Comparison of ENCODE assay signal across 1 cellular context in the genomic region with DNA sequence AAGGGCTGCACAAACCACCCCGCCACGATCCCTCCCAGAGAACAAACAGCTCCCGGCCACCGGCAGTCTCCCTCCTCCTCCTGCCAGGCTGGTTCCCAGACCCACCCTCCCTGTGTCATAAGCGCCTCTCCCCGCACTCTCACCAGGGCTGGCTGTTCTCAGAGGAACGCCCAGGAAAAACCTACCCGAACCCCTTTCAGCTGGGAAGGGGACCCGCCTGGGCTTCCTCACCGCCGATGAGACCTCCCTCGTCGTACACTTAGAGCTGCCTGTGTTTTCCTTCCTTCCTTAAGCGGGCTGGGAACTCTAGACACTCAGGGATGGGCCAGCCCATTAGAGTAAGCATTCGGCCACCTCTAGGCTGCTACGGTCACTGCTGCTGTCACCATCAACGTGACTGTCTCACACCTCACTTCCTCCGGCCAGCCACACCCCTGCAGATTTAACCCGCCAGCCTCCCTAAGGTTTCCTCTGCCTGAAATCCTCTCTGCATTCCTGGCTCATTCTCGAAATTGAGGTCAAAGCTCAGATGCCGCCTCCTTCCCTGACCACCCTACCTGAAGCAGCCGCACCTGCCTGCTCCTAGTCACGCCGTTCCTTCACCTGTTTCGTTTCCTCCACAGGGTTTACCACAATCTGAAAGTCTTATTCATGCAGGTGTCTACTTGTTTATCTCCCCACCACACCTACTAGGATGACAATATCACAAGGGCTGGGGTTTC.
TF ChIP-seq lines count a peak whose summit lies in the region.

No MANE protein-coding gene starts in this region.

TF ChIP-seq in HEK293, 187 proteins besides CTCF, POLR2A, EP300 and RAD21 (continued from another document and continues in another):
- TF ChIP-seq, protein P1, sequence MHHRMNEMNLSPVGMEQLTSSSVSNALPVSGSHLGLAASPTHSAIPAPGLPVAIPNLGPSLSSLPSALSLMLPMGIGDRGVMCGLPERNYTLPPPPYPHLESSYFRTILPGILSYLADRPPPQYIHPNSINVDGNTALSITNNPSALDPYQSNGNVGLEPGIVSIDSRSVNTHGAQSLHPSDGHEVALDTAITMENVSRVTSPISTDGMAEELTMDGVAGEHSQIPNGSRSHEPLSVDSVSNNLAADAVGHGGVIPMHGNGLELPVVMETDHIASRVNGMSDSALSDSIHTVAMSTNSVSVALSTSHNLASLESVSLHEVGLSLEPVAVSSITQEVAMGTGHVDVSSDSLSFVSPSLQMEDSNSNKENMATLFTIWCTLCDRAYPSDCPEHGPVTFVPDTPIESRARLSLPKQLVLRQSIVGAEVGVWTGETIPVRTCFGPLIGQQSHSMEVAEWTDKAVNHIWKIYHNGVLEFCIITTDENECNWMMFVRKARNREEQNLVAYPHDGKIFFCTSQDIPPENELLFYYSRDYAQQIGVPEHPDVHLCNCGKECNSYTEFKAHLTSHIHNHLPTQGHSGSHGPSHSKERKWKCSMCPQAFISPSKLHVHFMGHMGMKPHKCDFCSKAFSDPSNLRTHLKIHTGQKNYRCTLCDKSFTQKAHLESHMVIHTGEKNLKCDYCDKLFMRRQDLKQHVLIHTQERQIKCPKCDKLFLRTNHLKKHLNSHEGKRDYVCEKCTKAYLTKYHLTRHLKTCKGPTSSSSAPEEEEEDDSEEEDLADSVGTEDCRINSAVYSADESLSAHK (tag by site-specific recombination; IDR thresholded peaks at IDR 0.05): no peak
- TF ChIP-seq KLF1 (tag by site-specific recombination; IDR thresholded peaks at IDR 0.05): peak; percentile 89
- TF ChIP-seq ZNF221 (tag by site-specific recombination; IDR thresholded peaks at IDR 0.05; ENCODE audit: borderline replicate concordance): no peak
- no peak for TF ChIP-seq YY1 (tag by site-specific recombination; IDR thresholded peaks at IDR 0.05)
- TF ChIP-seq, protein P2, sequence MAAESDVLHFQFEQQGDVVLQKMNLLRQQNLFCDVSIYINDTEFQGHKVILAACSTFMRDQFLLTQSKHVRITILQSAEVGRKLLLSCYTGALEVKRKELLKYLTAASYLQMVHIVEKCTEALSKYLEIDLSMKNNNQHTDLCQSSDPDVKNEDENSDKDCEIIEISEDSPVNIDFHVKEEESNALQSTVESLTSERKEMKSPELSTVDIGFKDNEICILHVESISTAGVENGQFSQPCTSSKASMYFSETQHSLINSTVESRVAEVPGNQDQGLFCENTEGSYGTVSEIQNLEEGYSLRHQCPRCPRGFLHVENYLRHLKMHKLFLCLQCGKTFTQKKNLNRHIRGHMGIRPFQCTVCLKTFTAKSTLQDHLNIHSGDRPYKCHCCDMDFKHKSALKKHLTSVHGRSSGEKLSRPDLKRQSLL (tag by site-specific recombination; IDR thresholded peaks at IDR 0.05): no peak
- TF ChIP-seq ZNF629 (tag by site-specific recombination; IDR thresholded peaks at IDR 0.05): 0 out of 2 replicates have a peak, but pooled peaks have one; percentile 58
- no peak for TF ChIP-seq ZNF549 (tag by site-specific recombination; IDR thresholded peaks at IDR 0.05)
- TF ChIP-seq ZNF837 (tag by site-specific recombination; IDR thresholded peaks at IDR 0.05): no peak
- TF ChIP-seq, protein P3, sequence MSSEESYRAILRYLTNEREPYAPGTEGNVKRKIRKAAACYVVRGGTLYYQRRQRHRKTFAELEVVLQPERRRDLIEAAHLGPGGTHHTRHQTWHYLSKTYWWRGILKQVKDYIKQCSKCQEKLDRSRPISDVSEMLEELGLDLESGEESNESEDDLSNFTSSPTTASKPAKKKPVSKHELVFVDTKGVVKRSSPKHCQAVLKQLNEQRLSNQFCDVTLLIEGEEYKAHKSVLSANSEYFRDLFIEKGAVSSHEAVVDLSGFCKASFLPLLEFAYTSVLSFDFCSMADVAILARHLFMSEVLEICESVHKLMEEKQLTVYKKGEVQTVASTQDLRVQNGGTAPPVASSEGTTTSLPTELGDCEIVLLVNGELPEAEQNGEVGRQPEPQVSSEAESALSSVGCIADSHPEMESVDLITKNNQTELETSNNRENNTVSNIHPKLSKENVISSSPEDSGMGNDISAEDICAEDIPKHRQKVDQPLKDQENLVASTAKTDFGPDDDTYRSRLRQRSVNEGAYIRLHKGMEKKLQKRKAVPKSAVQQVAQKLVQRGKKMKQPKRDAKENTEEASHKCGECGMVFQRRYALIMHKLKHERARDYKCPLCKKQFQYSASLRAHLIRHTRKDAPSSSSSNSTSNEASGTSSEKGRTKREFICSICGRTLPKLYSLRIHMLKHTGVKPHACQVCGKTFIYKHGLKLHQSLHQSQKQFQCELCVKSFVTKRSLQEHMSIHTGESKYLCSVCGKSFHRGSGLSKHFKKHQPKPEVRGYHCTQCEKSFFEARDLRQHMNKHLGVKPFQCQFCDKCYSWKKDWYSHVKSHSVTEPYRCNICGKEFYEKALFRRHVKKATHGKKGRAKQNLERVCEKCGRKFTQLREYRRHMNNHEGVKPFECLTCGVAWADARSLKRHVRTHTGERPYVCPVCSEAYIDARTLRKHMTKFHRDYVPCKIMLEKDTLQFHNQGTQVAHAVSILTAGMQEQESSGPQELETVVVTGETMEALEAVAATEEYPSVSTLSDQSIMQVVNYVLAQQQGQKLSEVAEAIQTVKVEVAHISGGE (tag by site-specific recombination; conservative IDR thresholded peaks at IDR 0.05; ENCODE audit: low read depth): no peak
- TF ChIP-seq ZNF157 (tag by site-specific recombination; IDR thresholded peaks at IDR 0.05): no peak
- no peak for TF ChIP-seq ZNF416 (tag by site-specific recombination; IDR thresholded peaks at IDR 0.05)
- TF ChIP-seq, protein P4, sequence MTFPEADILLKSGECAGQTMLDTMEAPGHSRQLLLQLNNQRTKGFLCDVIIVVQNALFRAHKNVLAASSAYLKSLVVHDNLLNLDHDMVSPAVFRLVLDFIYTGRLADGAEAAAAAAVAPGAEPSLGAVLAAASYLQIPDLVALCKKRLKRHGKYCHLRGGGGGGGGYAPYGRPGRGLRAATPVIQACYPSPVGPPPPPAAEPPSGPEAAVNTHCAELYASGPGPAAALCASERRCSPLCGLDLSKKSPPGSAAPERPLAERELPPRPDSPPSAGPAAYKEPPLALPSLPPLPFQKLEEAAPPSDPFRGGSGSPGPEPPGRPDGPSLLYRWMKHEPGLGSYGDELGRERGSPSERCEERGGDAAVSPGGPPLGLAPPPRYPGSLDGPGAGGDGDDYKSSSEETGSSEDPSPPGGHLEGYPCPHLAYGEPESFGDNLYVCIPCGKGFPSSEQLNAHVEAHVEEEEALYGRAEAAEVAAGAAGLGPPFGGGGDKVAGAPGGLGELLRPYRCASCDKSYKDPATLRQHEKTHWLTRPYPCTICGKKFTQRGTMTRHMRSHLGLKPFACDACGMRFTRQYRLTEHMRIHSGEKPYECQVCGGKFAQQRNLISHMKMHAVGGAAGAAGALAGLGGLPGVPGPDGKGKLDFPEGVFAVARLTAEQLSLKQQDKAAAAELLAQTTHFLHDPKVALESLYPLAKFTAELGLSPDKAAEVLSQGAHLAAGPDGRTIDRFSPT (tag by site-specific recombination; IDR thresholded peaks at IDR 0.05): no peak
- peak; percentile 89 for TF ChIP-seq GLIS1 (tag by site-specific recombination; IDR thresholded peaks at IDR 0.05)
- TF ChIP-seq ZNF174 (tag by site-specific recombination; IDR thresholded peaks at IDR 0.05): no peak
- no peak for TF ChIP-seq ZNF138 (tag by site-specific recombination; IDR thresholded peaks at IDR 0.05; ENCODE audit: borderline replicate concordance)
- 0 out of 2 replicates have a peak, but pooled peaks have one; percentile 31 for TF ChIP-seq ZBTB17 (tag by site-specific recombination; IDR thresholded peaks at IDR 0.05)
- TF ChIP-seq, protein P5, sequence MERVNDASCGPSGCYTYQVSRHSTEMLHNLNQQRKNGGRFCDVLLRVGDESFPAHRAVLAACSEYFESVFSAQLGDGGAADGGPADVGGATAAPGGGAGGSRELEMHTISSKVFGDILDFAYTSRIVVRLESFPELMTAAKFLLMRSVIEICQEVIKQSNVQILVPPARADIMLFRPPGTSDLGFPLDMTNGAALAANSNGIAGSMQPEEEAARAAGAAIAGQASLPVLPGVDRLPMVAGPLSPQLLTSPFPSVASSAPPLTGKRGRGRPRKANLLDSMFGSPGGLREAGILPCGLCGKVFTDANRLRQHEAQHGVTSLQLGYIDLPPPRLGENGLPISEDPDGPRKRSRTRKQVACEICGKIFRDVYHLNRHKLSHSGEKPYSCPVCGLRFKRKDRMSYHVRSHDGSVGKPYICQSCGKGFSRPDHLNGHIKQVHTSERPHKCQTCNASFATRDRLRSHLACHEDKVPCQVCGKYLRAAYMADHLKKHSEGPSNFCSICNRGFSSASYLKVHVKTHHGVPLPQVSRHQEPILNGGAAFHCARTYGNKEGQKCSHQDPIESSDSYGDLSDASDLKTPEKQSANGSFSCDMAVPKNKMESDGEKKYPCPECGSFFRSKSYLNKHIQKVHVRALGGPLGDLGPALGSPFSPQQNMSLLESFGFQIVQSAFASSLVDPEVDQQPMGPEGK (tag by site-specific recombination; IDR thresholded peaks at IDR 0.05): peak; percentile 20; the same call in 1 of the 2 replicates
- TF ChIP-seq ZNF585B (tag by site-specific recombination; IDR thresholded peaks at IDR 0.05): no peak
- TF ChIP-seq ZXDB (tag by site-specific recombination; IDR thresholded peaks at IDR 0.05): no peak
- no peak for TF ChIP-seq ZNF501 (tag by site-specific recombination; IDR thresholded peaks at IDR 0.05)
- no peak for TF ChIP-seq HOXC10 (CRISPR knock-in tag; IDR thresholded peaks at IDR 0.05)
- TF ChIP-seq ZNF626 (tag by site-specific recombination; IDR thresholded peaks at IDR 0.05): no peak
- peak; percentile 28; the same call in 1 of the 2 replicates for TF ChIP-seq ZEB2 (tag by site-specific recombination; IDR thresholded peaks at IDR 0.05)
- peak; percentile 92 for TF ChIP-seq KLF17 (tag by site-specific recombination; IDR thresholded peaks at IDR 0.05)
- no peak for TF ChIP-seq ZNF37A (tag by site-specific recombination; IDR thresholded peaks at IDR 0.05)
- TF ChIP-seq WT1 (tag by site-specific recombination; IDR thresholded peaks at IDR 0.05): peak; percentile 22; the same call in 1 of the 2 replicates
- peak; percentile 26; the same call in 1 of the 2 replicates for TF ChIP-seq SP3 (tag by site-specific recombination; IDR thresholded peaks at IDR 0.05)
- TF ChIP-seq SCRT2 (tag by site-specific recombination; IDR thresholded peaks at IDR 0.05): peak; percentile 62
- TF ChIP-seq ZNF830 (tag by site-specific recombination; IDR thresholded peaks at IDR 0.05; ENCODE audit: low read depth): no peak
- TF ChIP-seq PRDM6 (tag by site-specific recombination; IDR thresholded peaks at IDR 0.05): no peak
- no peak for TF ChIP-seq ZNF701 (tag by site-specific recombination; IDR thresholded peaks at IDR 0.05)
- TF ChIP-seq ZNF776 (tag by site-specific recombination; IDR thresholded peaks at IDR 0.05; ENCODE audit: borderline replicate concordance): no peak
- no peak for TF ChIP-seq ZBTB26 (tag by site-specific recombination; optimal IDR thresholded peaks at IDR 0.05)
- TF ChIP-seq MEIS1 (CRISPR knock-in tag; IDR thresholded peaks at IDR 0.05; ENCODE audit: borderline replicate concordance): no peak
- peak; percentile 37; the same call in 1 of the 2 replicates for TF ChIP-seq ZNF10 (tag by site-specific recombination; IDR thresholded peaks at IDR 0.05)
- peak; percentile 51; the same call in 1 of the 2 replicates for TF ChIP-seq ZNF600 (tag by site-specific recombination; IDR thresholded peaks at IDR 0.05)
- TF ChIP-seq ZNF350 (tag by site-specific recombination; IDR thresholded peaks at IDR 0.05): no peak
- TF ChIP-seq, protein P6, sequence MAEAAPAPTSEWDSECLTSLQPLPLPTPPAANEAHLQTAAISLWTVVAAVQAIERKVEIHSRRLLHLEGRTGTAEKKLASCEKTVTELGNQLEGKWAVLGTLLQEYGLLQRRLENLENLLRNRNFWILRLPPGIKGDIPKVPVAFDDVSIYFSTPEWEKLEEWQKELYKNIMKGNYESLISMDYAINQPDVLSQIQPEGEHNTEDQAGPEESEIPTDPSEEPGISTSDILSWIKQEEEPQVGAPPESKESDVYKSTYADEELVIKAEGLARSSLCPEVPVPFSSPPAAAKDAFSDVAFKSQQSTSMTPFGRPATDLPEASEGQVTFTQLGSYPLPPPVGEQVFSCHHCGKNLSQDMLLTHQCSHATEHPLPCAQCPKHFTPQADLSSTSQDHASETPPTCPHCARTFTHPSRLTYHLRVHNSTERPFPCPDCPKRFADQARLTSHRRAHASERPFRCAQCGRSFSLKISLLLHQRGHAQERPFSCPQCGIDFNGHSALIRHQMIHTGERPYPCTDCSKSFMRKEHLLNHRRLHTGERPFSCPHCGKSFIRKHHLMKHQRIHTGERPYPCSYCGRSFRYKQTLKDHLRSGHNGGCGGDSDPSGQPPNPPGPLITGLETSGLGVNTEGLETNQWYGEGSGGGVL (tag by site-specific recombination; IDR thresholded peaks at IDR 0.05): peak; percentile 62
- no peak for TF ChIP-seq ZNF394 (tag by site-specific recombination; IDR thresholded peaks at IDR 0.05; ENCODE audit: borderline replicate concordance)
- TF ChIP-seq KLF9 (tag by site-specific recombination; IDR thresholded peaks at IDR 0.05; ENCODE audit: low read depth): peak; percentile 24; the same call in 1 of the 2 replicates
